In the genomic region with DNA sequence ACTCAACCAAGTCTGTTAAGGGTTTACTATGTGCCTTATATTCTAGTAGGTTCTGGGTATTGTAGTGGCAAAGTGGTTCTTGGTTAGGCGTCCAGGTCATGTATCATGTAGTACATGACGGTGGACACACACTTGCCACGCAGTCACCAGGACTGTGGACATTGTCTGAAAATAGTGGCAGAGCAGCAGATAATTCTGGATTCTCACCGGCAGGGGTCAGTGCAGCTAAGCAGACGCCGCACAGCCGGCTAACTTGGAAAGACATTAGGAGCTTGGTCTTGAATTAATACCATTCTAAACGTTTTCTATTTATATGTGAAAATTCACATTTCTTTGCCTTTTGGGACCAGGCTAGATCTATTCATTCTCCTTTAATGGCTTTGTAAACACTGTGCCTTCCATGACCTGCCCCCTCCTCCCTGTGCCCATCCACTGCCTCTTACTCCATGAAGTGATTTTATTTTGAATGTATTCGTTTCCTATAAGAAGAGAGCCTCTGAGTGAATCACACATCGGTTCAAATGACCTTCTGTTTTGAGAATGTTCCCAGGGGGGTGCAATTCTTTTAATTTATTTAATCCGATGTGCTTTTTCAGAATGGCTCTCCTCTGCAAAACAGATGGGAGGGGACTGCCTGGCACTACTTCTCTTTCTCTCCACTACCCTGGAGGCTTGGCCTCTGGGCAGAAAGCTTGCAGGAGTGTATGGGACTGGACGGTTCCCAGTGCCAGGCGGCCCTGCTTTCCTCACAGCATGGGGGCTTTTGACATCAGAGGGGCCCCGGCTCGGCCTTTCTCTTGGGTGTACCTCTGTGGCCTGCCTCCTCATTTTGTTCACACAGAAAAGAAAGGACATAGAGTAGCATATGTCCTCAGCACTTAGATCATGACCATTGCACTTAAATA, we compare ENCODE assay signal across 8 cellular contexts.
DNase-seq lines count a peak whose midpoint lies in the region; ATAC-seq and TF ChIP-seq lines count a peak whose summit lies in the region.

No MANE protein-coding gene starts in this region.

- TF ChIP-seq CTCF in RWPE1 (conservative IDR thresholded peaks at IDR 0.05; ENCODE audit: low read depth), result peak; percentile 68

- ATAC-seq in GM19395 (IDR thresholded peaks at IDR 0.05; ENCODE audit: unreplicated experiment) (peak; percentile 90), HG03039 (IDR thresholded peaks at IDR 0.05; ENCODE audit: unreplicated experiment) (no peak)

- peak; percentile 17 for DNase-seq in DMS153 (lab: John Stamatoyannopoulos, UW)
- DNase-seq in RWPE1 (ENCODE audit: low spot score), result peak; percentile 41
- DNase-seq in dermis blood vessel endothelial cell, result peak; percentile 87
- DNase-seq in medulla oblongata (ENCODE audit: extremely low spot score), result peak; percentile 88
- peak; percentile 92 for DNase-seq in superior temporal gyrus (ENCODE audit: extremely low spot score)

- POLR2A ChIA-PET in RWPE1 (lab: Yijun Ruan, JAX; ENCODE audit: low non-redundant PET), result no interaction called here

- H3K9me3 ChIP-seq in HUES48 (ENCODE audit: control insufficient read depth, insufficient read depth, low read length), result no peaks in the 10 kb centered on the region

- H3K4me1 ChIP-seq in HUES48 (ENCODE audit: control insufficient read depth, insufficient read depth, low read length), result peaks cover 11% of the 10 kb centered on the region

- H3K4me3 ChIP-seq in HUES48 (ENCODE audit: low read depth, low read length), result no peak overlapping the region

- H3K27ac ChIP-seq in HUES48 (ENCODE audit: low read depth, low read length), result peak overlapping the region; percentile 51
- no peak overlapping the region for H3K27ac ChIP-seq in RWPE1

- H3K9ac ChIP-seq in HUES48 (ENCODE audit: low read depth, low read length), result no peak overlapping the region

- H3K36me3 ChIP-seq in HUES48 (ENCODE audit: control insufficient read depth, insufficient read depth, low read length), result no peaks in the 10 kb centered on the region

- H3K27me3 ChIP-seq in HUES48 (ENCODE audit: control insufficient read depth, insufficient read depth, low read length), result no peaks in the 10 kb centered on the region

- CTCF ChIA-PET in RWPE1 (lab: Yijun Ruan, JAX), result interaction anchor here (0.6 to 1.8 kb wide), 8 partner anchors 9 to 1823 kb away, joined by 3 to 6 read pairs (median 4); no protein-coding TSS in a partner anchor

Comparison
In these comparisons a context has a peak if more than half of its experiments do, and no peak if none do; other contexts are left out.
1. DNase-seq: peak in every context shown above with its lines; median percentile 92 in superior temporal gyrus; 88 in medulla oblongata; 87 in dermis blood vessel endothelial cell; 41 in RWPE1; 17 in DMS153.